In genomic region chr20:61983965-61984364, GRCh38 we compare ENCODE assay signal across 19 cellular contexts.
"Had no signal": no experiment of that assay in that cellular context is flagged by ENCODE, and none has a peak within 500 bp of the region (broad histone marks: within the 10 kb centered on the region; RNA-seq: fewer than 3 reads in every experiment).

No MANE protein-coding gene starts in this region.

- H3K4me3 Mint-ChIP-seq: activated CD8-positive, alpha-beta memory T cell treated with anti-CD3 and anti-CD28 coated beads, Interleukin-2, amount 10 ng/mL, durations not matched to agents 7 days and 5 days; activated naive CD4-positive, alpha-beta T cell treated with anti-CD3 and anti-CD28 coated beads for 36 hours; natural killer cell treated with Interleukin-12 subunit alpha and Interleukin-12 subunit beta and Interleukin-15 and Interleukin-18, amount 100 ng/mL, for 72 hours had no signal

- H3K9me3 ChIP-seq: esophagus squamous epithelium, lower lobe of right lung, prostate gland, SK-N-SH, tibial artery had no signal

- H3K36me3 ChIP-seq: prostate gland had no signal

- H3K27me3 ChIP-seq: esophagus squamous epithelium, tibial artery had no signal

- H3K27ac Mint-ChIP-seq: activated CD8-positive, alpha-beta memory T cell treated with anti-CD3 and anti-CD28 coated beads, Interleukin-2, amount 10 ng/mL, durations not matched to agents 7 days and 5 days; activated naive CD4-positive, alpha-beta T cell treated with anti-CD3 and anti-CD28 coated beads for 36 hours; activated T-helper 2 cell treated with anti-CD3 and anti-CD28 coated beads, Interferon-gamma antibody, Interleukin-2, Interleukin-4, amounts not matched to agents 10 μg/mL and 5 μg/mL and 100 μg/mL, durations not matched to agents 14 hours and 24 hours and 36 hours; natural killer cell treated with Interleukin-12 subunit alpha and Interleukin-12 subunit beta and Interleukin-15 and Interleukin-18, amount 100 ng/mL, for 72 hours had no signal

- H3K9ac ChIP-seq: SK-N-SH had no signal

- H3K27me3 Mint-ChIP-seq: activated CD8-positive, alpha-beta memory T cell treated with anti-CD3 and anti-CD28 coated beads, Interleukin-2, amount 10 ng/mL, durations not matched to agents 7 days and 5 days; natural killer cell treated with Interleukin-12 subunit alpha and Interleukin-12 subunit beta and Interleukin-15 and Interleukin-18, amount 100 ng/mL, for 72 hours had no signal

- DNase-seq: activated CD4-positive, alpha-beta T cell treated with anti-CD3 and anti-CD28 coated beads, Interleukin-2, amount 50 U/mL, for 1 hour; activated CD8-positive, alpha-beta memory T cell treated with anti-CD3 and anti-CD28 coated beads, Interleukin-2, amount 10 ng/mL, durations not matched to agents 7 days and 5 days; activated naive CD4-positive, alpha-beta T cell treated with anti-CD3 and anti-CD28 coated beads for 36 hours; activated T-cell treated with anti-CD3 and anti-CD28 coated beads, Interleukin-2, amount 50 U/mL, for 1 hour; aorta; cerebellar nuclear complex; effector CD8-positive, alpha-beta T cell; esophagus squamous epithelium; lower lobe of right lung; SK-N-SH; stimulated activated naive CD8-positive, alpha-beta T cell treated with anti-CD3 and anti-CD28 coated beads, Interleukin-15, Interleukin-2, amounts not matched to agents 100 U/mL and 50 U/mL, for 24 hours; substantia nigra; T-helper 9 cell; tibial artery had no signal

- H3K4me3 ChIP-seq: esophagus squamous epithelium, lower lobe of right lung, prostate gland, tibial artery had no signal

- ATAC-seq: activated CD8-positive, alpha-beta memory T cell treated with anti-CD3 and anti-CD28 coated beads, Interleukin-2, amount 10 ng/mL, durations not matched to agents 7 days and 5 days; left cardiac atrium; natural killer cell treated with Interleukin-12 subunit alpha and Interleukin-12 subunit beta and Interleukin-15 and Interleukin-18, amount 100 ng/mL, for 72 hours; right cardiac atrium; stimulated activated naive CD8-positive, alpha-beta T cell treated with anti-CD3 and anti-CD28 coated beads, Interleukin-15, Interleukin-2, amounts not matched to agents 100 U/mL and 50 U/mL, for 24 hours had no signal

- H3K27ac ChIP-seq: esophagus squamous epithelium, lower lobe of right lung, prostate gland, tibial artery had no signal

- H3K4me2 ChIP-seq: SK-N-SH had no signal

- H3K4me1 ChIP-seq: esophagus squamous epithelium, lower lobe of right lung, prostate gland, tibial artery had no signal
